In genomic region chr12:20798561-20798960, GRCh38 we compare ENCODE assay signal across 11 cellular contexts. TPM values are rescaled to one million over a fixed set of nuclear protein-coding genes. Genes with fewer than 3 reads are reported as not detected.
DNase-seq lines count a peak whose midpoint lies in the region; ATAC-seq and TF ChIP-seq lines count a peak whose summit lies in the region.
"Had no signal": no experiment of that assay in that cellular context is flagged by ENCODE, and none has a peak within 500 bp of the region (broad histone marks: within the 10 kb centered on the region; RNA-seq: fewer than 3 reads in every experiment).

No MANE protein-coding gene starts in this region.

- CTCF ChIA-PET in CD4-positive, alpha-beta T cell (lab: Charles Lee) = no interaction called here

- H3K27ac ChIP-seq in cardiac muscle cell = no peak overlapping the region
- H3K27ac ChIP-seq in CD4-positive, alpha-beta T cell (ENCODE audit: low read depth, low read length) = no peak overlapping the region
- H3K27ac ChIP-seq: testis had no signal

- H3K9me3 Mint-ChIP-seq in effector memory CD8-positive, alpha-beta T cell = peaks cover 0 to 2% of the 10 kb centered on the region in 2 donors
- H3K9me3 Mint-ChIP-seq in CD4-positive, alpha-beta T cell = no peaks in the 10 kb centered on the region
- H3K9me3 Mint-ChIP-seq: activated naive CD8-positive, alpha-beta T cell treated with anti-CD3 and anti-CD28 coated beads, Interleukin-2, amount 10 ng/mL, durations not matched to agents 7 days and 5 days; nephron progenitor cell had no signal

- no peak for ATAC-seq in effector memory CD8-positive, alpha-beta T cell (replicated peaks)
- no peak for ATAC-seq in CD4-positive, alpha-beta T cell (ENCODE audit: poor library complexity)

- DNase-seq in HuH-7 (ENCODE audit: low spot score) (peak; percentile 40), SK-MEL-5 (ENCODE audit: low read depth, low spot score) (peak; percentile 67), cardiac muscle cell (ENCODE audit: low read depth in 1 of 2, low spot score in 1 of 2) (peak; percentile 28 to 31), smooth muscle cell of the brain vasculature (ENCODE audit: low read depth, low spot score) (peak; percentile 4), mesenteric fat pad (ENCODE audit: low spot score) (no peak), HK-2 (ENCODE audit: unreplicated experiment) (no peak)
- no peak for DNase-seq in effector memory CD8-positive, alpha-beta T cell
- no peak for DNase-seq in CD4-positive, alpha-beta T cell
- DNase-seq: activated naive CD8-positive, alpha-beta T cell treated with anti-CD3 and anti-CD28 coated beads, Interleukin-2, amount 10 ng/mL, durations not matched to agents 7 days and 5 days; nephron progenitor cell; testis had no signal

- no peak overlapping the region for H3K27ac Mint-ChIP-seq in effector memory CD8-positive, alpha-beta T cell
- H3K27ac Mint-ChIP-seq in CD4-positive, alpha-beta T cell = no peak overlapping the region
- H3K27ac Mint-ChIP-seq: activated naive CD8-positive, alpha-beta T cell treated with anti-CD3 and anti-CD28 coated beads, Interleukin-2, amount 10 ng/mL, durations not matched to agents 7 days and 5 days; nephron progenitor cell had no signal

- H3K36me3 ChIP-seq in cardiac muscle cell = no peaks in the 10 kb centered on the region

- H3K27me3 Mint-ChIP-seq in effector memory CD8-positive, alpha-beta T cell = no peaks in the 10 kb centered on the region
- no peaks in the 10 kb centered on the region for H3K27me3 Mint-ChIP-seq in CD4-positive, alpha-beta T cell
- H3K27me3 Mint-ChIP-seq: activated naive CD8-positive, alpha-beta T cell treated with anti-CD3 and anti-CD28 coated beads, Interleukin-2, amount 10 ng/mL, durations not matched to agents 7 days and 5 days had no signal

- TF ChIP-seq CTCF in cardiac muscle cell (IDR thresholded peaks at IDR 0.05; ENCODE audit: low read depth, low read length) = peak; percentile 18
- TF ChIP-seq CTCF in CD4-positive, alpha-beta T cell (IDR thresholded peaks at IDR 0.05) = no peak

- H3K9me3 ChIP-seq in cardiac muscle cell (ENCODE audit: low read depth) = no peaks in the 10 kb centered on the region
- no peaks in the 10 kb centered on the region for H3K9me3 ChIP-seq in CD4-positive, alpha-beta T cell (ENCODE audit: control insufficient read depth, low read length)
- H3K9me3 ChIP-seq: testis had no signal

- intact Hi-C loops in CD4-positive, alpha-beta T cell (cut with DNase I, micrococcal nuclease) = no loop called here

- no peaks in the 10 kb centered on the region for H3K4me1 ChIP-seq in cardiac muscle cell (ENCODE audit: low read depth)
- H3K4me1 ChIP-seq: testis had no signal

- no peaks in the 10 kb centered on the region for H3K27me3 ChIP-seq in cardiac muscle cell
- H3K27me3 ChIP-seq in CD4-positive, alpha-beta T cell (ENCODE audit: control insufficient read depth, insufficient read depth, low read length) = no peaks in the 10 kb centered on the region
- H3K27me3 ChIP-seq: testis had no signal

- in situ Hi-C loops in SK-MEL-5 (cut with HindIII; ENCODE audit: low pct_unique_long_range_greater_than_20kb, low sequenced_read_pairs) = no loop called here

- no peaks in the 10 kb centered on the region for H3K36me3 Mint-ChIP-seq in effector memory CD8-positive, alpha-beta T cell (ENCODE audit: insufficient read depth)
- H3K36me3 Mint-ChIP-seq in CD4-positive, alpha-beta T cell (ENCODE audit: low read depth) = no peaks in the 10 kb centered on the region
- H3K36me3 Mint-ChIP-seq: activated naive CD8-positive, alpha-beta T cell treated with anti-CD3 and anti-CD28 coated beads, Interleukin-2, amount 10 ng/mL, durations not matched to agents 7 days and 5 days had no signal

- POLR2A ChIA-PET in CD4-positive, alpha-beta T cell (lab: Charles Lee) = no interaction called here

- H3K4me1 Mint-ChIP-seq in effector memory CD8-positive, alpha-beta T cell (ENCODE audit: low read depth in 2 of 2) = no peaks in the 10 kb centered on the region
- no peaks in the 10 kb centered on the region for H3K4me1 Mint-ChIP-seq in CD4-positive, alpha-beta T cell (ENCODE audit: low read depth)
- H3K4me1 Mint-ChIP-seq: activated naive CD8-positive, alpha-beta T cell treated with anti-CD3 and anti-CD28 coated beads, Interleukin-2, amount 10 ng/mL, durations not matched to agents 7 days and 5 days; nephron progenitor cell had no signal

- H3K4me3 ChIP-seq in cardiac muscle cell = no peak overlapping the region
- H3K4me3 ChIP-seq: testis had no signal

- no peak overlapping the region for H3K4me3 Mint-ChIP-seq in effector memory CD8-positive, alpha-beta T cell
- no peak overlapping the region for H3K4me3 Mint-ChIP-seq in CD4-positive, alpha-beta T cell
- H3K4me3 Mint-ChIP-seq: activated naive CD8-positive, alpha-beta T cell treated with anti-CD3 and anti-CD28 coated beads, Interleukin-2, amount 10 ng/mL, durations not matched to agents 7 days and 5 days; nephron progenitor cell had no signal

RNA-seq across cellular contexts. Expression of gene SLCO1B3, which starts 11.9 kb away (rescaled TPM):
- total RNA-seq in SK-MEL-5 (2014; rRNA removed; shearing (Covaris generic)) = 0.21 TPM in 1 of 2 replicates, not detected in the other
- polyA plus RNA-seq in SK-MEL-5 (2015; cell fraction: cytosol; rRNA removed) = not detected in 2 replicates
- not detected in 2 replicates for polyA plus RNA-seq in SK-MEL-5 (2015; cell fraction: nucleus; rRNA removed)
- total RNA-seq in cardiac muscle cell = not detected in 2 replicates
- polyA plus RNA-seq in cardiac muscle cell = not detected in 2 replicates
- total RNA-seq in mesenteric fat pad = not detected
- total RNA-seq in CD4-positive, alpha-beta T cell = not detected
- total RNA-seq: activated naive CD8-positive, alpha-beta T cell treated with anti-CD3 and anti-CD28 coated beads, Interleukin-2, amount 10 ng/mL, durations not matched to agents 7 days and 5 days had no signal

Comparison
In these comparisons a context has a peak if more than half of its experiments do, and no peak if none do; other contexts are left out.
1. DNase-seq: peak in HuH-7 (single experiment), SK-MEL-5 (single experiment), cardiac muscle cell (2 of 2) and smooth muscle cell of the brain vasculature (single experiment); none in mesenteric fat pad (single experiment), HK-2 (single experiment), effector memory CD8-positive, alpha-beta T cell (0 of 3) and CD4-positive, alpha-beta T cell (0 of 10).